12 cellular contexts compared by ENCODE assay signal in the genomic region with DNA sequence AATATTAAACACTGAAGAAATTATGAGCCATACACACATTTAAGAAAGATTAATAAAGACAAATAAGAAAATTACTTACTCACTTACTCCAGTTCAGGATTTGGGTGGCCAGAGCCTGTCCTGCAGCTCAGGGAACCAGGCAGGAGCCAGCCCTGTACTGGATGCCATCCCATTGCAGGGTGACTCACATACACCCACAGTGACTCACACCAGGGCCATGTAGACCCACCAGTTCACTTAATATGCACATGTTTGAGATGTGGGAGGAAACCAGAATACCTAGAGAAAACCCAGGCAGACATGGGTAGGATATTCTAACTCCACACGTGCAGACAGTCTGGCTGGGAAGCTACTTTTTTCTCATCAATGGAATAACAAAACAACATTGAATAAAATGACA. TPM values are rescaled to one million over a fixed set of nuclear protein-coding genes. Genes with fewer than 3 reads are reported as not detected.
A peak's percentile ranks its signal among the peaks of the same experiment; 100 is the strongest.
DNase-seq lines count a peak whose midpoint lies in the region; ATAC-seq and TF ChIP-seq lines count a peak whose summit lies in the region.
"Had no signal": no experiment of that assay in that cellular context is flagged by ENCODE, and none has a peak within 500 bp of the region (broad histone marks: within the 10 kb centered on the region; RNA-seq: fewer than 3 reads in every experiment).

No MANE protein-coding gene starts in this region.

- no peak for ATAC-seq in GM19351 (IDR thresholded peaks at IDR 0.05; ENCODE audit: unreplicated experiment)

- 82 to 88% methylated on average over 1 of the region's 1 CpG for WGBS in endodermal cell (ENCODE audit: insufficient coverage in 1 of 2, insufficient read length in 1 of 2), 2 experiments

- no peaks in the 10 kb centered on the region for H3K9me3 Mint-ChIP-seq in endodermal cell
- H3K9me3 Mint-ChIP-seq: activated CD4-positive, alpha-beta T cell treated with anti-CD3 and anti-CD28 coated beads, Interleukin-2, amount 10 ng/mL, durations not matched to agents 24 days and 14 days had no signal

- no peak overlapping the region for H3K4me3 ChIP-seq in endodermal cell (ENCODE audit: low read length)
- H3K4me3 ChIP-seq: BLaER1 treated with 17β-estradiol and CSF1 and Interleukin-3, amounts not matched to agents 10 nM and 100 nM had no signal

- H3K27ac Mint-ChIP-seq in endodermal cell: no peak overlapping the region
- H3K27ac Mint-ChIP-seq: activated CD4-positive, alpha-beta T cell treated with anti-CD3 and anti-CD28 coated beads, Interleukin-2, amount 10 ng/mL, durations not matched to agents 24 days and 14 days had no signal

- H3K9ac ChIP-seq in endodermal cell (ENCODE audit: extremely low read depth, low read length, poor library complexity, severe bottlenecking): no peak overlapping the region
- H3K9ac ChIP-seq: BLaER1 treated with 17β-estradiol and CSF1 and Interleukin-3, amounts not matched to agents 10 nM and 100 nM had no signal

- peaks cover 3% of the 10 kb centered on the region for H3K4me1 Mint-ChIP-seq in endodermal cell
- H3K4me1 Mint-ChIP-seq: activated CD4-positive, alpha-beta T cell treated with anti-CD3 and anti-CD28 coated beads, Interleukin-2, amount 10 ng/mL, durations not matched to agents 24 days and 14 days had no signal

- no peak for TF ChIP-seq POLR2A in erythroblast (IDR thresholded peaks at IDR 0.05; ENCODE audit: low read length)

- no peaks in the 10 kb centered on the region for H3K9me3 ChIP-seq in endodermal cell (ENCODE audit: control insufficient read depth, low read length)

- no peak overlapping the region for H3K4me3 Mint-ChIP-seq in endodermal cell
- H3K4me3 Mint-ChIP-seq: activated CD4-positive, alpha-beta T cell treated with anti-CD3 and anti-CD28 coated beads, Interleukin-2, amount 10 ng/mL, durations not matched to agents 24 days and 14 days had no signal

- no peaks in the 10 kb centered on the region for H3K36me3 Mint-ChIP-seq in endodermal cell (ENCODE audit: low read depth)
- H3K36me3 Mint-ChIP-seq: naive B cell had no signal

- peak; percentile 29 for DNase-seq in activated CD4-positive, alpha-beta T cell treated with anti-CD3 and anti-CD28 coated beads for 48 hours
- no peak for DNase-seq in activated CD4-positive, alpha-beta T cell treated with anti-CD3 and anti-CD28 coated beads for 1 hour
- DNase-seq in NCI-H226: peak; percentile 72
- DNase-seq in erythroblast (lab: John Stamatoyannopoulos, UW): peak; percentile 6 to 10
- DNase-seq in stimulated activated CD8-positive, alpha-beta memory T cell treated with anti-CD3 and anti-CD28 coated beads, Interleukin-7, amount 100 ng/mL, for 4 hours (ENCODE audit: low read depth in 2 of 2): peak; percentile 8 to 9
- no peak for DNase-seq in NCI-H526 treated with DMSO at 0.1 percent for 48 hours (lab: John Stamatoyannopoulos, UW)
- no peak for DNase-seq in endodermal cell
- DNase-seq: activated CD4-positive, alpha-beta T cell treated with anti-CD3 and anti-CD28 coated beads, Interleukin-2, amount 10 ng/mL, durations not matched to agents 24 days and 14 days; naive B cell; NCI-H748 treated with DMSO at 0.1 percent for 48 hours had no signal

- no peaks in the 10 kb centered on the region for H3K27me3 ChIP-seq in endodermal cell (ENCODE audit: control insufficient read depth, insufficient read depth, low read length, poor library complexity, severe bottlenecking)
- H3K27me3 ChIP-seq: BLaER1 treated with 17β-estradiol and CSF1 and Interleukin-3, amounts not matched to agents 10 nM and 100 nM had no signal

- H3K4me1 ChIP-seq in endodermal cell (ENCODE audit: control insufficient read depth, insufficient read depth, low read length): peaks cover 4% of the 10 kb centered on the region

- TF ChIP-seq CTCF in endodermal cell (conservative IDR thresholded peaks at IDR 0.05): no peak

- no peaks in the 10 kb centered on the region for H3K36me3 ChIP-seq in endodermal cell (ENCODE audit: control insufficient read depth, insufficient read depth, low read length)
- H3K36me3 ChIP-seq: BLaER1 treated with 17β-estradiol and CSF1 and Interleukin-3, amounts not matched to agents 10 nM and 100 nM had no signal

- no peaks in the 10 kb centered on the region for H3K27me3 Mint-ChIP-seq in endodermal cell (ENCODE audit: insufficient read depth)
- H3K27me3 Mint-ChIP-seq: naive B cell had no signal

- H3K27ac ChIP-seq in endodermal cell (ENCODE audit: low read depth, low read length): no peak overlapping the region

RNA-seq across cellular contexts. Expression of a gene that starts 49.6 kb away (rescaled TPM):
- under 1 TPM; 0.20 to 0.42 TPM for total RNA-seq in endodermal cell
- 0.50 TPM for polyA plus RNA-seq in endodermal cell (2013, experiment 1 of 2)
- 0.41 TPM for polyA plus RNA-seq in endodermal cell (2013, experiment 2 of 2)

Comparison
In these comparisons a context has a peak if more than half of its experiments do, and no peak if none do; other contexts are left out.
1. DNase-seq: peak in activated CD4-positive, alpha-beta T cell treated with anti-CD3 and anti-CD28 coated beads for 48 hours (single experiment), NCI-H226 (single experiment), erythroblast (2 of 2) and stimulated activated CD8-positive, alpha-beta memory T cell treated with anti-CD3 and anti-CD28 coated beads, Interleukin-7, amount 100 ng/mL, for 4 hours (2 of 2); none in activated CD4-positive, alpha-beta T cell treated with anti-CD3 and anti-CD28 coated beads for 1 hour (single experiment), NCI-H526 treated with DMSO at 0.1 percent for 48 hours (single experiment) and endodermal cell (single experiment).